ENCODE assay signal across 6 cellular contexts in genomic region chr6:75618437-75618836, GRCh38.
"Had no signal": no experiment of that assay in that cellular context is flagged by ENCODE, and none has a peak within 500 bp of the region (broad histone marks: within the 10 kb centered on the region; RNA-seq: fewer than 3 reads in every experiment).

No MANE protein-coding gene starts in this region.

- H3K9me3 ChIP-seq: thyroid gland had no signal

- DNase-seq: activated CD4-positive, alpha-beta T cell treated with anti-CD3 and anti-CD28 coated beads for 4 hours; activated T-cell treated with anti-CD3 and anti-CD28 coated beads, Interleukin-2, amount 50 U/mL, for 1 hour; stimulated activated CD4-positive, alpha-beta T cell treated with anti-CD3 and anti-CD28 coated beads, Interleukin-4, amount 100 ng/mL, for 4 hours; thyroid gland had no signal

- H3K4me3 ChIP-seq: thyroid gland had no signal

- H3K27me3 ChIP-seq: thyroid gland had no signal

- H3K4me3 Mint-ChIP-seq: mesothelial cell of epicardium had no signal

- H3K27ac ChIP-seq: parathyroid adenoma, thyroid gland had no signal

- H3K36me3 ChIP-seq: thyroid gland had no signal
